In genomic region chr9:79237861-79238260, GRCh38 we compare ENCODE assay signal across 16 cellular contexts.
"Had no signal": no experiment of that assay in that cellular context is flagged by ENCODE, and none has a peak within 500 bp of the region (broad histone marks: within the 10 kb centered on the region; RNA-seq: fewer than 3 reads in every experiment).

No MANE protein-coding gene starts in this region.

- H3K4me1 ChIP-seq: breast epithelium, gastrocnemius medialis, left ventricle myocardium inferior, right atrium auricular region, thyroid gland, uterus had no signal

- H3K9me3 ChIP-seq: breast epithelium, gastrocnemius medialis, right atrium auricular region, thyroid gland, uterus had no signal

- H3K27ac ChIP-seq: breast epithelium, coronary artery, gastrocnemius medialis, left ventricle myocardium inferior, right atrium auricular region, thyroid gland, uterus had no signal

- DNase-seq: activated B cell treated with CpG ODN at 0.5 μM for 24 hours; activated CD4-positive, alpha-beta memory T cell treated with anti-CD3 and anti-CD28 coated beads, Interleukin-2, amount 10 ng/mL, durations not matched to agents 7 days and 5 days; activated CD4-positive, alpha-beta T cell treated with anti-CD3 and anti-CD28 coated beads for 4 hours; activated CD8-positive, alpha-beta memory T cell treated with anti-CD3 and anti-CD28 coated beads, Interleukin-2, amount 10 ng/mL, durations not matched to agents 7 days and 5 days; activated naive CD8-positive, alpha-beta T cell treated with anti-CD3 and anti-CD28 coated beads for 36 hours; aorta; gastrocnemius medialis; head of caudate nucleus; left ventricle myocardium inferior; stimulated activated CD4-positive, alpha-beta T cell treated with anti-CD3 and anti-CD28 coated beads, Interleukin-2, amount 100 ng/mL, for 24 hours; stimulated activated naive CD4-positive, alpha-beta T cell treated with Interleukin-2 at 50 U/mL for 16 hours; thyroid gland; uterus had no signal

- H3K27me3 ChIP-seq: breast epithelium, gastrocnemius medialis, right atrium auricular region, thyroid gland, uterus had no signal

- H3K36me3 ChIP-seq: breast epithelium, gastrocnemius medialis, left ventricle myocardium inferior, right atrium auricular region, thyroid gland, uterus had no signal

- ATAC-seq: activated CD8-positive, alpha-beta memory T cell treated with anti-CD3 and anti-CD28 coated beads, Interleukin-2, amount 10 ng/mL, durations not matched to agents 7 days and 5 days; gastrocnemius medialis had no signal

- H3K4me3 ChIP-seq: breast epithelium, coronary artery, gastrocnemius medialis, left ventricle myocardium inferior, right atrium auricular region, thyroid gland, uterus had no signal
